1 cellular context compared by ENCODE assay signal in genomic region chr16:89395150-89396142, GRCh38.
TF ChIP-seq lines count a peak whose summit lies in the region.

No MANE protein-coding gene starts in this region.

TF ChIP-seq in HepG2, 621 proteins besides CTCF, POLR2A, EP300 and RAD21 (continued from another document and continues in another):
- TF ChIP-seq GMEB1 (CRISPR knock-in tag; IDR thresholded peaks at IDR 0.05; ENCODE audit: borderline replicate concordance): peak; percentile 87; the same call in 1 of the 2 replicates
- no peak for TF ChIP-seq RELA (CRISPR knock-in tag; IDR thresholded peaks at IDR 0.05)
- no peak for TF ChIP-seq DNMT1 (CRISPR knock-in tag; IDR thresholded peaks at IDR 0.05)
- TF ChIP-seq CHD2 (IDR thresholded peaks at IDR 0.05; ENCODE audit: low read depth, low read length): no peak
- TF ChIP-seq NFE2L1 (CRISPR knock-in tag; IDR thresholded peaks at IDR 0.05; ENCODE audit: borderline replicate concordance): no peak
- TF ChIP-seq RNF219 (CRISPR knock-in tag; IDR thresholded peaks at IDR 0.05): peak; percentile 80
- TF ChIP-seq RFX5 (IDR thresholded peaks at IDR 0.05; ENCODE audit: low read depth, low read length): peak; percentile 54; the same call in 1 of the 2 replicates
- no peak; the same call in 1 of the 2 replicates for TF ChIP-seq CENPT (CRISPR knock-in tag; IDR thresholded peaks at IDR 0.05; ENCODE audit: low read depth)
- peak; percentile 99 for TF ChIP-seq ZSCAN31 (CRISPR knock-in tag; IDR thresholded peaks at IDR 0.05; ENCODE audit: low read depth)
- peak; percentile 74 for TF ChIP-seq ZNF724P (CRISPR knock-in tag; IDR thresholded peaks at IDR 0.05; ENCODE audit: borderline replicate concordance)
- TF ChIP-seq ASH2L (IDR thresholded peaks at IDR 0.05; ENCODE audit: insufficient read length, low read depth, low read length): peak; percentile 86
- peak; percentile 85; the same call in 1 of the 2 replicates for TF ChIP-seq ZNF607 (CRISPR knock-in tag; IDR thresholded peaks at IDR 0.05; ENCODE audit: borderline replicate concordance)
- peak; percentile 69; the same call in 1 of the 2 replicates for TF ChIP-seq BRF2 (CRISPR knock-in tag; IDR thresholded peaks at IDR 0.05)
- TF ChIP-seq TBP (CRISPR knock-in tag; IDR thresholded peaks at IDR 0.05): no peak
- peak; percentile 100 for TF ChIP-seq BHLHE40 (IDR thresholded peaks at IDR 0.05; ENCODE audit: low read length)
- TF ChIP-seq HMG20B (CRISPR knock-in tag; conservative IDR thresholded peaks at IDR 0.05): peak; percentile 89
- TF ChIP-seq SMAD1 (CRISPR knock-in tag; IDR thresholded peaks at IDR 0.05; ENCODE audit: borderline replicate concordance, low read depth): peak; percentile 70; the same call in 1 of the 2 replicates
- peak; percentile 98 for TF ChIP-seq MED1 (CRISPR knock-in tag; IDR thresholded peaks at IDR 0.05)
- TF ChIP-seq HHEX (CRISPR knock-in tag; IDR thresholded peaks at IDR 0.05): peak; percentile 72; the same call in 1 of the 2 replicates
- TF ChIP-seq ZNF619 (CRISPR knock-in tag; IDR thresholded peaks at IDR 0.05): peak; percentile 99
- TF ChIP-seq MIER3 (CRISPR knock-in tag; IDR thresholded peaks at IDR 0.05; ENCODE audit: borderline replicate concordance): peak; percentile 98
- TF ChIP-seq ZNF18 (CRISPR knock-in tag; IDR thresholded peaks at IDR 0.05; ENCODE audit: insufficient replicate concordance): peak; percentile 12
- peak; percentile 19; the same call in 1 of the 2 replicates for TF ChIP-seq ZNF589 (CRISPR knock-in tag; conservative IDR thresholded peaks at IDR 0.05)
- no peak for TF ChIP-seq NFAT5 (CRISPR knock-in tag; IDR thresholded peaks at IDR 0.05)
- no peak for TF ChIP-seq DDIT3 (CRISPR knock-in tag; IDR thresholded peaks at IDR 0.05)
- TF ChIP-seq ZNF230 (CRISPR knock-in tag; IDR thresholded peaks at IDR 0.05): peak; percentile 86; the same call in 1 of the 2 replicates
- no peak for TF ChIP-seq NONO (IDR thresholded peaks at IDR 0.05)
- TF ChIP-seq NONO (CRISPR knock-in tag; conservative IDR thresholded peaks at IDR 0.05): peak; percentile 98
- TF ChIP-seq FOXO1 (CRISPR knock-in tag; IDR thresholded peaks at IDR 0.05): peak; percentile 92
- TF ChIP-seq RORA (CRISPR knock-in tag; IDR thresholded peaks at IDR 0.05): no peak
- no peak for TF ChIP-seq ZNF513 (CRISPR knock-in tag; conservative IDR thresholded peaks at IDR 0.05)
- peak; percentile 52; the same call in 1 of the 2 replicates for TF ChIP-seq LBX2 (CRISPR knock-in tag; IDR thresholded peaks at IDR 0.05; ENCODE audit: borderline replicate concordance)
- TF ChIP-seq ZFP36 (IDR thresholded peaks at IDR 0.05; ENCODE audit: borderline replicate concordance, low read depth, low read length, partially characterized antibody): no peak
- peak; percentile 92 for TF ChIP-seq ZIK1 (CRISPR knock-in tag; IDR thresholded peaks at IDR 0.05; ENCODE audit: borderline replicate concordance, low read depth)
- TF ChIP-seq ZNF205 (CRISPR knock-in tag; IDR thresholded peaks at IDR 0.05): peak; percentile 97
- no peak; the same call in 1 of the 2 replicates for TF ChIP-seq ZFP90 (CRISPR knock-in tag; IDR thresholded peaks at IDR 0.05; ENCODE audit: borderline replicate concordance)
- TF ChIP-seq ZC3H4 (CRISPR knock-in tag; IDR thresholded peaks at IDR 0.05; ENCODE audit: borderline replicate concordance): no peak
- TF ChIP-seq PHF20 (CRISPR knock-in tag; IDR thresholded peaks at IDR 0.05): no peak
- peak; percentile 82 for TF ChIP-seq NR2F6 (IDR thresholded peaks at IDR 0.05)
- TF ChIP-seq NR2F6 (CRISPR knock-in tag; IDR thresholded peaks at IDR 0.05): peak; percentile 95
- TF ChIP-seq CCDC6 (CRISPR knock-in tag; IDR thresholded peaks at IDR 0.05): peak; percentile 99
- TF ChIP-seq ZMYM4 (CRISPR knock-in tag; IDR thresholded peaks at IDR 0.05): peak; percentile 94
- no peak for TF ChIP-seq KLF15 (CRISPR knock-in tag; IDR thresholded peaks at IDR 0.05; ENCODE audit: borderline replicate concordance)
- TF ChIP-seq IKZF5 (CRISPR knock-in tag; IDR thresholded peaks at IDR 0.05): peak; percentile 99
- TF ChIP-seq PBX2 (CRISPR knock-in tag; IDR thresholded peaks at IDR 0.05): peak; percentile 56
- peak; percentile 50 for TF ChIP-seq NFYC (CRISPR knock-in tag; IDR thresholded peaks at IDR 0.05)
- TF ChIP-seq SMAD9 (CRISPR knock-in tag; IDR thresholded peaks at IDR 0.05): no peak
- TF ChIP-seq KAT2B (IDR thresholded peaks at IDR 0.05; ENCODE audit: borderline replicate concordance, low read depth, low read length): no peak
